Comparison of ENCODE assay signal across 17 cellular contexts in genomic region chr13:43307221-43307920, GRCh38.
DNase-seq lines count a peak whose midpoint lies in the region; ATAC-seq and TF ChIP-seq lines count a peak whose summit lies in the region.
"Had no signal": no experiment of that assay in that cellular context is flagged by ENCODE, and none has a peak within 500 bp of the region (broad histone marks: within the 10 kb centered on the region; RNA-seq: fewer than 3 reads in every experiment).

No MANE protein-coding gene starts in this region.

- H3K4me3 ChIP-seq in Caco-2 (ENCODE audit: low read depth, low read length) (no peak overlapping the region), SK-N-MC (peak overlapping the region; percentile 47; the same call in 1 of the 2 replicates), fibroblast of mammary gland (ENCODE audit: control insufficient read depth, low read depth, low read length) (no peak overlapping the region), rectal smooth muscle tissue (ENCODE audit: low read length) (no peak overlapping the region), lower lobe of right lung (no peak overlapping the region)
- H3K4me3 ChIP-seq: colonic mucosa, ovary had no signal

- no peaks in the 10 kb centered on the region for H3K36me3 ChIP-seq in Caco-2 (ENCODE audit: control insufficient read depth, insufficient read depth, low read length)
- no peaks in the 10 kb centered on the region for H3K36me3 ChIP-seq in SK-N-MC (ENCODE audit: insufficient read depth, low read length)
- H3K36me3 ChIP-seq in rectal smooth muscle tissue (ENCODE audit: control insufficient read depth, insufficient read depth, low read length): no peaks in the 10 kb centered on the region
- H3K36me3 ChIP-seq in lower lobe of right lung: no peaks in the 10 kb centered on the region
- H3K36me3 ChIP-seq: colonic mucosa, ovary had no signal

- H3K9ac ChIP-seq in SK-N-MC (ENCODE audit: insufficient read length) (no peak overlapping the region), rectal smooth muscle tissue (ENCODE audit: low read length) (no peak overlapping the region)

- peak overlapping the region; percentile 5 for H3K27ac Mint-ChIP-seq in Caco-2 (ENCODE audit: unreplicated experiment)

- H3K27me3 Mint-ChIP-seq in Caco-2 (ENCODE audit: insufficient read depth, unreplicated experiment): no peaks in the 10 kb centered on the region

- H3K4me3 Mint-ChIP-seq in Caco-2 (ENCODE audit: unreplicated experiment): no peak overlapping the region

- POLR2A ChIA-PET in Caco-2 (lab: Charles Lee): no interaction called here

- DNase-seq in Caco-2 (no peak), SK-N-MC (ENCODE audit: low read depth, low spot score) (no peak), fibroblast of mammary gland (ENCODE audit: low read depth) (peak; percentile 18), HuH-7 (ENCODE audit: low spot score) (no peak), NCI-H2227 (lab: John Stamatoyannopoulos, UW; ENCODE audit: unreplicated experiment) (no peak), lower lobe of right lung (no peak)
- DNase-seq: activated CD4-positive, alpha-beta T cell treated with anti-CD3 and anti-CD28 coated beads for 4 hours; activated CD8-positive, alpha-beta memory T cell treated with anti-CD3 and anti-CD28 coated beads, Interleukin-2, amount 50 U/mL, for 4 hours; activated gamma-delta T cell; Calu3; GOT3; NCI-H1436; NK-92 treated with Interleukin-12 subunit alpha and Interleukin-12 subunit beta, amount 100 ng/mL, for 24 hours had no signal

- no peak for ATAC-seq in GM19455 (IDR thresholded peaks at IDR 0.05; ENCODE audit: unreplicated experiment)
- ATAC-seq in lower lobe of right lung: no peak

- H3K27me3 ChIP-seq in Caco-2 (replicated peaks; ENCODE audit: control insufficient read depth, insufficient read depth, low read length) (no peaks in the 10 kb centered on the region), rectal smooth muscle tissue (ENCODE audit: control insufficient read depth, insufficient read depth, low read length) (no peaks in the 10 kb centered on the region), lower lobe of right lung (ENCODE audit: low read depth) (no peaks in the 10 kb centered on the region)
- H3K27me3 ChIP-seq: colonic mucosa, ovary had no signal

- H3K27ac ChIP-seq in SK-N-MC (no peak overlapping the region), rectal smooth muscle tissue (ENCODE audit: low read depth, low read length) (peak overlapping the region; percentile 53), lower lobe of right lung (no peak overlapping the region)
- H3K27ac ChIP-seq: colonic mucosa, ovary had no signal

- H3K36me3 Mint-ChIP-seq in Caco-2 (ENCODE audit: insufficient read depth, unreplicated experiment): no peaks in the 10 kb centered on the region

- no peaks in the 10 kb centered on the region for H3K4me1 ChIP-seq in Caco-2
- H3K4me1 ChIP-seq in rectal smooth muscle tissue (ENCODE audit: control insufficient read depth, insufficient read depth, low read length): peaks cover 33% of the 10 kb centered on the region
- peaks cover 11% of the 10 kb centered on the region for H3K4me1 ChIP-seq in lower lobe of right lung
- H3K4me1 ChIP-seq: colonic mucosa had no signal

- TF ChIP-seq CTCF in Caco-2 (IDR thresholded peaks at IDR 0.05; ENCODE audit: insufficient read depth in 1 of 2, low read depth in 1 of 2, low read length in 1 of 2, severe bottlenecking in 1 of 2, unreplicated experiment in 1 of 2): no peak
- TF ChIP-seq CTCF in fibroblast of mammary gland (conservative IDR thresholded peaks at IDR 0.05; ENCODE audit: control insufficient read depth, insufficient read depth, low read depth, low read length): no peak
- no peak for TF ChIP-seq CTCF in lower lobe of right lung (IDR thresholded peaks at IDR 0.05)

- BruUV-seq in Caco-2 (replicated peaks; lab: Mats Ljungman, UMichigan): no TSS peak

- peaks cover 13% of the 10 kb centered on the region for H3K4me1 Mint-ChIP-seq in Caco-2 (ENCODE audit: low read depth, unreplicated experiment)

- H3K9me3 ChIP-seq in Caco-2 (no peaks in the 10 kb centered on the region), SK-N-MC (ENCODE audit: low read depth, low read length) (no peaks in the 10 kb centered on the region), lower lobe of right lung (no peaks in the 10 kb centered on the region)
- H3K9me3 ChIP-seq: colonic mucosa, ovary had no signal

- CTCF ChIA-PET in Caco-2 (lab: Charles Lee): no interaction called here

- intact Hi-C loops in Caco-2 (cut with micrococcal nuclease; ENCODE audit: unreplicated experiment): loop anchor here (10.0 kb wide), 1 partner anchor 237 kb away; no protein-coding TSS in a partner anchor
- intact Hi-C loops in lower lobe of right lung (cut with DNase I): no loop called here

- no peaks in the 10 kb centered on the region for H3K9me3 Mint-ChIP-seq in Caco-2 (ENCODE audit: unreplicated experiment)
